In genomic region chr6:135504734-135505133, GRCh38 we compare ENCODE assay signal across 1 cellular context.
TF ChIP-seq lines count a peak whose summit lies in the region.

No MANE protein-coding gene starts in this region.

TF ChIP-seq in IMR-90, 13 proteins besides CTCF, POLR2A, EP300 and RAD21 (continued from another document):
- TF ChIP-seq, protein P1, sequence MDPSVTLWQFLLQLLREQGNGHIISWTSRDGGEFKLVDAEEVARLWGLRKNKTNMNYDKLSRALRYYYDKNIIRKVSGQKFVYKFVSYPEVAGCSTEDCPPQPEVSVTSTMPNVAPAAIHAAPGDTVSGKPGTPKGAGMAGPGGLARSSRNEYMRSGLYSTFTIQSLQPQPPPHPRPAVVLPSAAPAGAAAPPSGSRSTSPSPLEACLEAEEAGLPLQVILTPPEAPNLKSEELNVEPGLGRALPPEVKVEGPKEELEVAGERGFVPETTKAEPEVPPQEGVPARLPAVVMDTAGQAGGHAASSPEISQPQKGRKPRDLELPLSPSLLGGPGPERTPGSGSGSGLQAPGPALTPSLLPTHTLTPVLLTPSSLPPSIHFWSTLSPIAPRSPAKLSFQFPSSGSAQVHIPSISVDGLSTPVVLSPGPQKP (IDR thresholded peaks at IDR 0.05; ENCODE audit: borderline replicate concordance, low read depth, low read length), result no peak
- no peak for TF ChIP-seq SMC3 (IDR thresholded peaks at IDR 0.05; ENCODE audit: low read depth, low read length)
TF ChIP-seq in IMR-90: peak in this region for 0.
